ENCODE assay signal across 12 cellular contexts in genomic region chr2:241810304-241811208, GRCh38. TPM values are rescaled to one million over a fixed set of nuclear protein-coding genes. Genes with fewer than 3 reads are reported as not detected.
DNase-seq lines count a peak whose midpoint lies in the region; ATAC-seq and TF ChIP-seq lines count a peak whose summit lies in the region.
"Had no signal": no experiment of that assay in that cellular context is flagged by ENCODE, and none has a peak within 500 bp of the region (broad histone marks: within the 10 kb centered on the region; RNA-seq: fewer than 3 reads in every experiment).

No MANE protein-coding gene starts in this region.

- peak; percentile 39 for ATAC-seq in sciatic nerve

- H3K27ac Mint-ChIP-seq in chondrocyte (ENCODE audit: unreplicated experiment): no peak overlapping the region
- H3K27ac Mint-ChIP-seq: activated T-cell treated with anti-CD3 and anti-CD28 coated beads, Interleukin-2, amount 50 U/mL, for 72 hours; mesothelial cell of epicardium had no signal

- in situ Hi-C loops in HAP-1 (cut with MboI; ENCODE audit: low sequenced_read_pairs): no loop called here

- no peak overlapping the region for H3K4me3 ChIP-seq in HAP-1
- H3K4me3 ChIP-seq: hepatocyte had no signal

- peaks cover 5% of the 10 kb centered on the region for H3K4me1 Mint-ChIP-seq in chondrocyte (ENCODE audit: low read depth)

- H3K36me3 ChIP-seq in HAP-1 (replicated peaks): no peaks in the 10 kb centered on the region
- H3K36me3 ChIP-seq: SJCRH30 had no signal

- no peaks in the 10 kb centered on the region for H3K27me3 ChIP-seq in HAP-1 (ENCODE audit: low read depth)
- H3K27me3 ChIP-seq: hepatocyte had no signal

- TF ChIP-seq CTCF in chondrocyte (IDR thresholded peaks at IDR 0.05): no peak

- H3K4me1 ChIP-seq in HAP-1: no peaks in the 10 kb centered on the region

- peaks cover 3% of the 10 kb centered on the region for H3K27me3 Mint-ChIP-seq in chondrocyte (ENCODE audit: low read depth)

- DNase-seq in GM03348 (ENCODE audit: low spot score) (peak; percentile 9), chondrocyte (ENCODE audit: low spot score) (peak; percentile 75), inferior parietal cortex (ENCODE audit: extremely low spot score) (peak; percentile 24), sciatic nerve (ENCODE audit: low spot score) (peak; percentile 47), NCI-H1436 (lab: John Stamatoyannopoulos, UW) (no peak), SHP77 (lab: John Stamatoyannopoulos, UW) (no peak), activated gamma-delta T cell (lab: John Stamatoyannopoulos, UW) (no peak), HAP-1 (ENCODE audit: low spot score in 2 of 2) (no peak)
- DNase-seq: activated T-cell treated with anti-CD3 and anti-CD28 coated beads, Interleukin-2, amount 50 U/mL, for 72 hours; SJCRH30 had no signal

- H3K9me3 ChIP-seq in HAP-1: no peaks in the 10 kb centered on the region
- H3K9me3 ChIP-seq: SJCRH30 had no signal

- H3K36me3 Mint-ChIP-seq in chondrocyte (ENCODE audit: low read depth): no peaks in the 10 kb centered on the region
- H3K36me3 Mint-ChIP-seq: mesothelial cell of epicardium had no signal

- intact Hi-C loops in sciatic nerve (cut with DNase I): no loop called here

- no peak overlapping the region for H3K4me3 Mint-ChIP-seq in chondrocyte (ENCODE audit: unreplicated experiment)
- H3K4me3 Mint-ChIP-seq: activated T-cell treated with anti-CD3 and anti-CD28 coated beads, Interleukin-2, amount 50 U/mL, for 72 hours; mesothelial cell of epicardium had no signal

- no peaks in the 10 kb centered on the region for H3K9me3 Mint-ChIP-seq in chondrocyte (ENCODE audit: low read depth)
- H3K9me3 Mint-ChIP-seq: activated T-cell treated with anti-CD3 and anti-CD28 coated beads, Interleukin-2, amount 50 U/mL, for 72 hours; mesothelial cell of epicardium had no signal

RNA-seq across cellular contexts. Expression of gene NEU4, which starts 1.6 kb away (rescaled TPM):
- total RNA-seq in chondrocyte (0.42 to 1.3 TPM (median 0.85 TPM) in 3 replicates), sciatic nerve (not detected)

RNA-seq across cellular contexts. Expression of gene GAL3ST2, which starts 33.9 kb away (rescaled TPM):
- total RNA-seq in chondrocyte (0.52 to 1.3 TPM in 2 of 3 replicates, not detected in the other), sciatic nerve (not detected)
- total RNA-seq: SJCRH30 had no signal

RNA-seq across cellular contexts. Expression of gene PDCD1, which starts 48.1 kb away (rescaled TPM):
- total RNA-seq in chondrocyte (not detected in 3 replicates), sciatic nerve (0.27 TPM)
- total RNA-seq: hepatocyte, mesothelial cell of epicardium had no signal

RNA-seq across cellular contexts. Expression of gene RTP5, which starts 59.0 kb away (rescaled TPM):
- total RNA-seq in chondrocyte (not detected in 3 replicates), sciatic nerve (not detected)
- total RNA-seq: hepatocyte, mesothelial cell of epicardium, SJCRH30 had no signal

Comparison
In these comparisons a context has a peak if more than half of its experiments do, and no peak if none do; other contexts are left out.
1. DNase-seq: peak in GM03348 (single experiment), chondrocyte (single experiment), inferior parietal cortex (single experiment) and sciatic nerve (single experiment); none in NCI-H1436 (single experiment), SHP77 (0 of 2), activated gamma-delta T cell (single experiment) and HAP-1 (0 of 2).